Comparison of ENCODE assay signal across 10 cellular contexts in genomic region chr11:90135016-90135415, GRCh38. TPM values are rescaled to one million over a fixed set of nuclear protein-coding genes. Genes with fewer than 3 reads are reported as not detected.
A peak's percentile ranks its signal among the peaks of the same experiment; 100 is the strongest.
DNase-seq lines count a peak whose midpoint lies in the region; TF ChIP-seq lines count a peak whose summit lies in the region.
"Had no signal": no experiment of that assay in that cellular context is flagged by ENCODE, and none has a peak within 500 bp of the region (broad histone marks: within the 10 kb centered on the region; RNA-seq: fewer than 3 reads in every experiment).

No MANE protein-coding gene starts in this region.

- TF ChIP-seq POLR2A in ovary (IDR thresholded peaks at IDR 0.05): no peak

- H3K9me3 Mint-ChIP-seq in CD8-positive, alpha-beta memory T cell: no peaks in the 10 kb centered on the region

- POLR2A ChIA-PET in CD8-positive, alpha-beta memory T cell (lab: Charles Lee): no interaction called here

- no peak overlapping the region for H3K4me3 ChIP-seq in CD8-positive, alpha-beta memory T cell (ENCODE audit: low read length)
- H3K4me3 ChIP-seq in LNCaP clone FGC (ENCODE audit: low read depth, low read length) (peak overlapping the region; percentile 51), epithelial cell of proximal tubule (ENCODE audit: low read depth, low read length) (peak overlapping the region; percentile 52), ovary (peak overlapping the region; percentile 52)

- peaks cover 14 to 28% (median 26%) of the 10 kb centered on the region in 3 donors for H3K4me1 Mint-ChIP-seq in CD8-positive, alpha-beta memory T cell

- no peaks in the 10 kb centered on the region for H3K4me1 ChIP-seq in CD8-positive, alpha-beta memory T cell (ENCODE audit: insufficient read depth, low read length)
- H3K4me1 ChIP-seq in ovary (ENCODE audit: insufficient read depth): no peaks in the 10 kb centered on the region

- H3K27ac Mint-ChIP-seq in CD8-positive, alpha-beta memory T cell: no peak overlapping the region

- H3K27me3 Mint-ChIP-seq in CD8-positive, alpha-beta memory T cell: peaks cover 33 to 42% of the 10 kb centered on the region in 2 donors

- peaks cover 0 to 1% (median 0%) of the 10 kb centered on the region in 3 donors for H3K36me3 Mint-ChIP-seq in CD8-positive, alpha-beta memory T cell

- peak overlapping the region in 5 of 7 donors; percentile 9 to 63 (median 49) for H3K4me3 Mint-ChIP-seq in CD8-positive, alpha-beta memory T cell

- no peak for TF ChIP-seq EP300 in ovary (IDR thresholded peaks at IDR 0.05)

- intact Hi-C loops in ovary (cut with DNase I): no loop called here

- TF ChIP-seq CTCF in LNCaP clone FGC (IDR thresholded peaks at IDR 0.05; ENCODE audit: control insufficient read depth, extremely low read depth, insufficient read depth) (no peak), epithelial cell of proximal tubule (conservative IDR thresholded peaks at IDR 0.05; ENCODE audit: low read depth, low read length) (no peak), ovary (IDR thresholded peaks at IDR 0.05) (no peak)

- no peaks in the 10 kb centered on the region for H3K27me3 ChIP-seq in CD8-positive, alpha-beta memory T cell (ENCODE audit: insufficient read depth, low read length, poor library complexity, severe bottlenecking)
- no peaks in the 10 kb centered on the region for H3K27me3 ChIP-seq in ovary

- H3K27ac ChIP-seq in CD8-positive, alpha-beta memory T cell (ENCODE audit: low read depth, low read length): no peak overlapping the region
- H3K27ac ChIP-seq in ovary: no peak overlapping the region
- H3K27ac ChIP-seq: KMS-11 had no signal

- 1% methylated on average over 5 of the region's 5 CpGs for WGBS in ovary, 3 donors

- CTCF ChIA-PET in CD8-positive, alpha-beta memory T cell (lab: Charles Lee): no interaction called here

- H3K9me3 ChIP-seq in CD8-positive, alpha-beta memory T cell (ENCODE audit: low read length): no peaks in the 10 kb centered on the region
- no peaks in the 10 kb centered on the region for H3K9me3 ChIP-seq in ovary

- DNase-seq in CD8-positive, alpha-beta memory T cell: no peak
- DNase-seq in LNCaP clone FGC (ENCODE audit: low read depth) (no peak), epithelial cell of proximal tubule (ENCODE audit: low read depth) (no peak), ovary (no peak), NCI-H1417 (lab: John Stamatoyannopoulos, UW) (no peak), HK-2 (ENCODE audit: unreplicated experiment) (no peak), HuH-7 (ENCODE audit: low spot score) (no peak)
- no peak for DNase-seq in effector CD8-positive, alpha-beta T cell (lab: John Stamatoyannopoulos, UW)

- no peaks in the 10 kb centered on the region for H3K36me3 ChIP-seq in CD8-positive, alpha-beta memory T cell (ENCODE audit: insufficient read depth, low read length)
- no peaks in the 10 kb centered on the region for H3K36me3 ChIP-seq in ovary

RNA-seq across cellular contexts. Expression of gene NAALAD2, which starts 0.6 kb away (rescaled TPM):
- total RNA-seq in CD8-positive, alpha-beta memory T cell: not detected
- polyA plus RNA-seq in CD8-positive, alpha-beta memory T cell: not detected
- total RNA-seq in epithelial cell of proximal tubule (0.23 and 0.43 TPM in 2 replicates), ovary (10 to 100 TPM in 1 of 7 donors, 1 to 10 TPM in 6; 4.3 to 17.5 (median 4.6) TPM)
- 10 to 100 TPM in 1 of 2 donors, 1 to 10 TPM in 1; 3.2 to 12.2 TPM for polyA plus RNA-seq in ovary

RNA-seq across cellular contexts. Expression of gene UBTFL1, which starts 49.3 kb away (rescaled TPM):
- not detected for total RNA-seq in CD8-positive, alpha-beta memory T cell
- polyA plus RNA-seq in CD8-positive, alpha-beta memory T cell: not detected
- total RNA-seq in epithelial cell of proximal tubule: not detected in 2 replicates
- not detected for total RNA-seq in ovary
- polyA plus RNA-seq in ovary: not detected
- total RNA-seq: omental fat pad had no signal
